Comparison of ENCODE assay signal across 8 cellular contexts in the genomic region with DNA sequence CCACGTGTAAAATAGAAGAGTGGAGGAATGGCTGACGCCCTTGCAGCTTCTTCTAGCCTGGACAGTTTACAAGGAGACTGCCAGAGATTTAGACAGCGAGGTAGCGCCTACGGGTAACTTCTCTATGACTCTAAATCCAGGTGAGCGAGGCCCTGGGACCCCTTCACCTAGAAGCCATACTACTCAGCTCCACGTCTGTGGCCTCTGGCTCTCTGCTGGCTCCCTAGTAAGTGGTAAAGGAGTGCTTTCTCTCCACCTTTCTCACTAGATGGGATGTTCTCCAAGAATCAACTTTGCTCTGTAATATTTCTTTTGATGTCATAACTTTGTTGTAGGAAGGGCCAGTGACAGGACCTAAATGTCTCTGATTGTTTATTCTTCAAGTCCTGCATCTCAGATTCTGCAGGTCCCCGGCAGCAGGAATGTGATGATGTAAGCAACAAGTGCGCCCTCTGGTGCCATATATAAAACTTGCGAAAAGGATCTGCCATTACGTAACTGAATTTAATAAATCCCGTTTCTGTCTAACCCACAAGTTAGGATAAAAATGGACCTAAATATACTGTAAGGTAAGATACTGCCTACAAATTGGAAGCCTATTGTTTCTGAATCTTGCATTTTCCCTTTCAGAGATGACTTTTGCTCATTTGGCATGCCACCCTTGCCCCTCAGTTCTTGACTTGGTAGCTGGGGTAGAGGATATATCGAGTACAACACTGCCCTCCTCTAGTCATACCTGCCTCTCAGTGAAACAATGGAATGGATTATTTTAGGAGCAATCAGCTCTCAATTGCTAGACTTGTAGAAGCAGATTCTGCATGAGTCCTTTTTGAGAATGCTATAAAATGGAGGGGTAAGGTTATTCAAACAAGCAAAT. TPM values are rescaled to one million over a fixed set of nuclear protein-coding genes. Genes with fewer than 3 reads are reported as not detected.
A peak's percentile ranks its signal among the peaks of the same experiment; 100 is the strongest.
DNase-seq lines count a peak whose midpoint lies in the region; ATAC-seq and TF ChIP-seq lines count a peak whose summit lies in the region.

No MANE protein-coding gene starts in this region.

- H3K9me3 ChIP-seq in mammary epithelial cell (replicated peaks; ENCODE audit: insufficient read depth, low read length): no peaks in the 10 kb centered on the region

- no peak overlapping the region for H3K4me3 ChIP-seq in mammary epithelial cell (replicated peaks in 1 of 3; ENCODE audit: insufficient read depth in 1 of 3, low read depth in 2 of 3, low read length in 3 of 3)

- no peak for ATAC-seq in activated naive CD8-positive, alpha-beta T cell treated with anti-CD3 and anti-CD28 coated beads, Interleukin-2, amount 50 U/mL, for 24 hours
- ATAC-seq in esophagus mucosa: no peak

- H3K27ac ChIP-seq in mammary epithelial cell (ENCODE audit: insufficient read depth, low read depth, low read length): no peak overlapping the region

- H3K9me3 Mint-ChIP-seq in activated naive CD8-positive, alpha-beta T cell treated with anti-CD3 and anti-CD28 coated beads, Interleukin-2, amount 50 U/mL, for 24 hours: no peaks in the 10 kb centered on the region
- no peaks in the 10 kb centered on the region for H3K9me3 Mint-ChIP-seq in activated naive CD8-positive, alpha-beta T cell treated with anti-CD3 and anti-CD28 coated beads for 36 hours

- H3K27ac Mint-ChIP-seq in activated naive CD8-positive, alpha-beta T cell treated with anti-CD3 and anti-CD28 coated beads, Interleukin-2, amount 50 U/mL, for 24 hours: no peak overlapping the region
- no peak overlapping the region for H3K27ac Mint-ChIP-seq in activated naive CD8-positive, alpha-beta T cell treated with anti-CD3 and anti-CD28 coated beads for 36 hours

- H3K36me3 Mint-ChIP-seq in activated naive CD8-positive, alpha-beta T cell treated with anti-CD3 and anti-CD28 coated beads, Interleukin-2, amount 50 U/mL, for 24 hours (ENCODE audit: low read depth): no peaks in the 10 kb centered on the region
- no peaks in the 10 kb centered on the region for H3K36me3 Mint-ChIP-seq in activated naive CD8-positive, alpha-beta T cell treated with anti-CD3 and anti-CD28 coated beads for 36 hours

- H3K4me3 Mint-ChIP-seq in activated naive CD8-positive, alpha-beta T cell treated with anti-CD3 and anti-CD28 coated beads, Interleukin-2, amount 50 U/mL, for 24 hours: no peak overlapping the region
- H3K4me3 Mint-ChIP-seq in activated naive CD8-positive, alpha-beta T cell treated with anti-CD3 and anti-CD28 coated beads for 36 hours: no peak overlapping the region

- peak; percentile 57 to 71 for TF ChIP-seq CTCF in mammary epithelial cell (conservative IDR thresholded peaks at IDR 0.05 in 1 of 2, IDR thresholded peaks at IDR 0.05 in 1 of 2; ENCODE audit: extremely low read depth in 1 of 2, insufficient read depth in 1 of 2, low read depth in 1 of 2, low read length in 2 of 2)

- H3K4me1 Mint-ChIP-seq in activated naive CD8-positive, alpha-beta T cell treated with anti-CD3 and anti-CD28 coated beads, Interleukin-2, amount 50 U/mL, for 24 hours: peaks cover 2% of the 10 kb centered on the region
- peaks cover 2% of the 10 kb centered on the region for H3K4me1 Mint-ChIP-seq in activated naive CD8-positive, alpha-beta T cell treated with anti-CD3 and anti-CD28 coated beads for 36 hours

- peaks cover 4% of the 10 kb centered on the region for H3K27me3 ChIP-seq in mammary epithelial cell (ENCODE audit: insufficient read depth, low read length)

- H3K27me3 Mint-ChIP-seq in activated naive CD8-positive, alpha-beta T cell treated with anti-CD3 and anti-CD28 coated beads, Interleukin-2, amount 50 U/mL, for 24 hours: peaks cover 19% of the 10 kb centered on the region
- peaks cover 14% of the 10 kb centered on the region for H3K27me3 Mint-ChIP-seq in activated naive CD8-positive, alpha-beta T cell treated with anti-CD3 and anti-CD28 coated beads for 36 hours

- in situ Hi-C loops in mammary epithelial cell (cut with MboI; ENCODE audit: low sequenced_read_pairs in 2 of 2): no loop called here

- dilution Hi-C loops in mammary epithelial cell (cut with HindIII; ENCODE audit: low sequenced_read_pairs): no loop called here

- intact Hi-C loops in mammary epithelial cell (cut with micrococcal nuclease): loop anchor here (1.0 kb wide), 1 partner anchor 27 kb away; no protein-coding TSS in a partner anchor

- H2AFZ ChIP-seq in mammary epithelial cell (ENCODE audit: low read depth, low read length): no peak overlapping the region

- no peaks in the 10 kb centered on the region for H3K79me2 ChIP-seq in mammary epithelial cell (ENCODE audit: insufficient read depth, low read length)

- no peak overlapping the region for H3K9ac ChIP-seq in mammary epithelial cell (ENCODE audit: insufficient read depth, low read length)

- no peak overlapping the region for H3K4me2 ChIP-seq in mammary epithelial cell (ENCODE audit: insufficient read depth, low read depth, low read length)

- H3K36me3 ChIP-seq in mammary epithelial cell (ENCODE audit: insufficient read depth, low read length): no peaks in the 10 kb centered on the region

- no peaks in the 10 kb centered on the region for H4K20me1 ChIP-seq in mammary epithelial cell (ENCODE audit: insufficient read depth, low read length)

- CTCF ChIA-PET in mammary epithelial cell (lab: Charles Lee; ENCODE audit: low non-redundant PET): interaction anchor here (0.6 kb wide), 1 partner anchor 1071 kb away, joined by 3 read pairs; no protein-coding TSS in a partner anchor

- peak; percentile 32 for DNase-seq in activated naive CD8-positive, alpha-beta T cell treated with anti-CD3 and anti-CD28 coated beads, Interleukin-2, amount 50 U/mL, for 24 hours
- DNase-seq in activated naive CD8-positive, alpha-beta T cell treated with anti-CD3 and anti-CD28 coated beads for 36 hours: no peak
- DNase-seq in LHCN-M2 (ENCODE audit: low read depth) (peak; percentile 54), RPMI8226 (peak; percentile 41), mammary epithelial cell (peak; percentile 40), kidney tubule cell (ENCODE audit: low spot score) (peak; percentile 73)
- peak; percentile 2 for DNase-seq in stimulated activated naive CD4-positive, alpha-beta T cell treated with Interleukin-2 at 50 U/mL for 16 hours (lab: John Stamatoyannopoulos, UW)

- BruUV-seq in mammary epithelial cell (replicated peaks; lab: Mats Ljungman, UMichigan): no TSS peak

- 31% methylated on average over 13 of the region's 13 CpGs for WGBS in mammary epithelial cell (ENCODE audit: low coverage, missing lambda C conversion rate)

- peaks cover 6% of the 10 kb centered on the region for H3K4me1 ChIP-seq in mammary epithelial cell (ENCODE audit: insufficient read depth, low read length)

RNA-seq across cellular contexts. Expression of gene PTPN5, which starts 11.0 kb away (rescaled TPM):
- not detected for total RNA-seq in activated naive CD8-positive, alpha-beta T cell treated with anti-CD3 and anti-CD28 coated beads for 36 hours
- total RNA-seq in LHCN-M2 (2014; rRNA removed) (not detected in 2 replicates), mammary epithelial cell (not detected), esophagus mucosa (not detected)
- polyA plus RNA-seq in LHCN-M2 (2012): not detected
- not detected for polyA plus RNA-seq in mammary epithelial cell
- polyA minus RNA-seq in mammary epithelial cell: not detected
